In the genomic region with DNA sequence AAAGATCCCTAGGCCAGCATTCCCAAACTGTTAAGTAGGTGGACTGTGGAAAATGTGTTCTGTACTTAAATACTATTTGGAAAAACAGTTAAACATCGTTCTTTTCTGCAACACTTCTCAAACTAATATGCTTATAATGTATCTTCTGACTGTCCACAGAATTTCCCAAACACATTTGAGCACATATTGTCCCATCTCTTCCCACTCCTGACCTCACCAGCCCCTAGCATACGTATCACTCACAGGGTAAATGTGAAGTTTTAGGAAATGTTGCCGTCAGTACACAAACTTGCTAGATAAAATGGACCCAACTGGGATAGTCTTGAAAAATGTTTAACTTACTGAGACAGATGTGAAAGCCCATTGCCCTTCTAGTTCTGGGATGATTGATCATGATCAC, we compare ENCODE assay signal across 1 cellular context.
TF ChIP-seq lines count a peak whose summit lies in the region.

No MANE protein-coding gene starts in this region.

TF ChIP-seq in GM23338, 12 proteins besides CTCF, POLR2A, EP300 and RAD21 (continued from another document):
- TF ChIP-seq, protein P1, sequence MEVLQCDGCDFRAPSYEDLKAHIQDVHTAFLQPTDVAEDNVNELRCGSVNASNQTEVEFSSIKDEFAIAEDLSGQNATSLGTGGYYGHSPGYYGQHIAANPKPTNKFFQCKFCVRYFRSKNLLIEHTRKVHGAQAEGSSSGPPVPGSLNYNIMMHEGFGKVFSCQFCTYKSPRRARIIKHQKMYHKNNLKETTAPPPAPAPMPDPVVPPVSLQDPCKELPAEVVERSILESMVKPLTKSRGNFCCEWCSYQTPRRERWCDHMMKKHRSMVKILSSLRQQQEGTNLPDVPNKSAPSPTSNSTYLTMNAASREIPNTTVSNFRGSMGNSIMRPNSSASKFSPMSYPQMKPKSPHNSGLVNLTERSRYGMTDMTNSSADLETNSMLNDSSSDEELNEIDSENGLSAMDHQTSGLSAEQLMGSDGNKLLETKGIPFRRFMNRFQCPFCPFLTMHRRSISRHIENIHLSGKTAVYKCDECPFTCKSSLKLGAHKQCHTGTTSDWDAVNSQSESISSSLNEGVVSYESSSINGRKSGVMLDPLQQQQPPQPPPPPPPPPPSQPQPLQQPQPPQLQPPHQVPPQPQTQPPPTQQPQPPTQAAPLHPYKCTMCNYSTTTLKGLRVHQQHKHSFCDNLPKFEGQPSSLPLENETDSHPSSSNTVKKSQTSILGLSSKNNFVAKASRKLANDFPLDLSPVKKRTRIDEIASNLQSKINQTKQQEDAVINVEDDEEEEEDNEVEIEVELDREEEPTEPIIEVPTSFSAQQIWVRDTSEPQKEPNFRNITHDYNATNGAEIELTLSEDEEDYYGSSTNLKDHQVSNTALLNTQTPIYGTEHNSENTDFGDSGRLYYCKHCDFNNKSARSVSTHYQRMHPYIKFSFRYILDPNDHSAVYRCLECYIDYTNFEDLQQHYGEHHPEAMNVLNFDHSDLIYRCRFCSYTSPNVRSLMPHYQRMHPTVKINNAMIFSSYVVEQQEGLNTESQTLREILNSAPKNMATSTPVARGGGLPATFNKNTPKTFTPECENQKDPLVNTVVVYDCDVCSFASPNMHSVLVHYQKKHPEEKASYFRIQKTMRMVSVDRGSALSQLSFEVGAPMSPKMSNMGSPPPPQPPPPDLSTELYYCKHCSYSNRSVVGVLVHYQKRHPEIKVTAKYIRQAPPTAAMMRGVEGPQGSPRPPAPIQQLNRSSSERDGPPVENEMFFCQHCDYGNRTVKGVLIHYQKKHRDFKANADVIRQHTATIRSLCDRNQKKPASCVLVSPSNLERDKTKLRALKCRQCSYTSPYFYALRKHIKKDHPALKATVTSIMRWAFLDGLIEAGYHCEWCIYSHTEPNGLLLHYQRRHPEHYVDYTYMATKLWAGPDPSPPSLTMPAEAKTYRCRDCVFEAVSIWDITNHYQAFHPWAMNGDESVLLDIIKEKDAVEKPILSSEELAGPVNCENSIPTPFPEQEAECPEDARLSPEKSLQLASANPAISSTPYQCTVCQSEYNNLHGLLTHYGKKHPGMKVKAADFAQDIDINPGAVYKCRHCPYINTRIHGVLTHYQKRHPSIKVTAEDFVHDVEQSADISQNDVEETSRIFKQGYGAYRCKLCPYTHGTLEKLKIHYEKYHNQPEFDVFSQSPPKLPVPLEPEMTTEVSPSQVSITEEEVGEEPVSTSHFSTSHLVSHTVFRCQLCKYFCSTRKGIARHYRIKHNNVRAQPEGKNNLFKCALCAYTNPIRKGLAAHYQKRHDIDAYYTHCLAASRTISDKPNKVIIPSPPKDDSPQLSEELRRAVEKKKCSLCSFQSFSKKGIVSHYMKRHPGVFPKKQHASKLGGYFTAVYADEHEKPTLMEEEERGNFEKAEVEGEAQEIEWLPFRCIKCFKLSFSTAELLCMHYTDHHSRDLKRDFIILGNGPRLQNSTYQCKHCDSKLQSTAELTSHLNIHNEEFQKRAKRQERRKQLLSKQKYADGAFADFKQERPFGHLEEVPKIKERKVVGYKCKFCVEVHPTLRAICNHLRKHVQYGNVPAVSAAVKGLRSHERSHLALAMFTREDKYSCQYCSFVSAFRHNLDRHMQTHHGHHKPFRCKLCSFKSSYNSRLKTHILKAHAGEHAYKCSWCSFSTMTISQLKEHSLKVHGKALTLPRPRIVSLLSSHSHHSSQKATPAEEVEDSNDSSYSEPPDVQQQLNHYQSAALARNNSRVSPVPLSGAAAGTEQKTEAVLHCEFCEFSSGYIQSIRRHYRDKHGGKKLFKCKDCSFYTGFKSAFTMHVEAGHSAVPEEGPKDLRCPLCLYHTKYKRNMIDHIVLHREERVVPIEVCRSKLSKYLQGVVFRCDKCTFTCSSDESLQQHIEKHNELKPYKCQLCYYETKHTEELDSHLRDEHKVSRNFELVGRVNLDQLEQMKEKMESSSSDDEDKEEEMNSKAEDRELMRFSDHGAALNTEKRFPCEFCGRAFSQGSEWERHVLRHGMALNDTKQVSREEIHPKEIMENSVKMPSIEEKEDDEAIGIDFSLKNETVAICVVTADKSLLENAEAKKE (CRISPR knock-in tag; IDR thresholded peaks at IDR 0.05), result no peak
- TF ChIP-seq CREB1 (CRISPR knock-in tag; IDR thresholded peaks at IDR 0.05; ENCODE audit: low read depth), result no peak
- no peak for TF ChIP-seq STAT1 (IDR thresholded peaks at IDR 0.05; ENCODE audit: unreplicated experiment)
- TF ChIP-seq JUNB (IDR thresholded peaks at IDR 0.05; ENCODE audit: unreplicated experiment), result no peak
- TF ChIP-seq, protein P2, sequence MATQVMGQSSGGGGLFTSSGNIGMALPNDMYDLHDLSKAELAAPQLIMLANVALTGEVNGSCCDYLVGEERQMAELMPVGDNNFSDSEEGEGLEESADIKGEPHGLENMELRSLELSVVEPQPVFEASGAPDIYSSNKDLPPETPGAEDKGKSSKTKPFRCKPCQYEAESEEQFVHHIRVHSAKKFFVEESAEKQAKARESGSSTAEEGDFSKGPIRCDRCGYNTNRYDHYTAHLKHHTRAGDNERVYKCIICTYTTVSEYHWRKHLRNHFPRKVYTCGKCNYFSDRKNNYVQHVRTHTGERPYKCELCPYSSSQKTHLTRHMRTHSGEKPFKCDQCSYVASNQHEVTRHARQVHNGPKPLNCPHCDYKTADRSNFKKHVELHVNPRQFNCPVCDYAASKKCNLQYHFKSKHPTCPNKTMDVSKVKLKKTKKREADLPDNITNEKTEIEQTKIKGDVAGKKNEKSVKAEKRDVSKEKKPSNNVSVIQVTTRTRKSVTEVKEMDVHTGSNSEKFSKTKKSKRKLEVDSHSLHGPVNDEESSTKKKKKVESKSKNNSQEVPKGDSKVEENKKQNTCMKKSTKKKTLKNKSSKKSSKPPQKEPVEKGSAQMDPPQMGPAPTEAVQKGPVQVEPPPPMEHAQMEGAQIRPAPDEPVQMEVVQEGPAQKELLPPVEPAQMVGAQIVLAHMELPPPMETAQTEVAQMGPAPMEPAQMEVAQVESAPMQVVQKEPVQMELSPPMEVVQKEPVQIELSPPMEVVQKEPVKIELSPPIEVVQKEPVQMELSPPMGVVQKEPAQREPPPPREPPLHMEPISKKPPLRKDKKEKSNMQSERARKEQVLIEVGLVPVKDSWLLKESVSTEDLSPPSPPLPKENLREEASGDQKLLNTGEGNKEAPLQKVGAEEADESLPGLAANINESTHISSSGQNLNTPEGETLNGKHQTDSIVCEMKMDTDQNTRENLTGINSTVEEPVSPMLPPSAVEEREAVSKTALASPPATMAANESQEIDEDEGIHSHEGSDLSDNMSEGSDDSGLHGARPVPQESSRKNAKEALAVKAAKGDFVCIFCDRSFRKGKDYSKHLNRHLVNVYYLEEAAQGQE (IDR thresholded peaks at IDR 0.05; ENCODE audit: unreplicated experiment), result no peak
- TF ChIP-seq NANOG (IDR thresholded peaks at IDR 0.05; ENCODE audit: borderline replicate concordance), result no peak
- TF ChIP-seq EZH2phosphoT487 (IDR thresholded peaks at IDR 0.05; ENCODE audit: unreplicated experiment), result no peak
- TF ChIP-seq EZH2 (IDR thresholded peaks at IDR 0.05; ENCODE audit: low read depth, unreplicated experiment), result no peak
TF ChIP-seq in GM23338: peak in this region for 0.
